In genomic region chr1:54547601-54548388, GRCh38 we compare ENCODE assay signal across 1 cellular context.
TF ChIP-seq lines count a peak whose summit lies in the region.

ACOT11 (plus strand) TSS chr1:54548228; CDS start chr1:54548310, 82 bp downstream.

TF ChIP-seq in IMR-90, 13 proteins besides CTCF, POLR2A, EP300 and RAD21 (continued from another document):
- TF ChIP-seq USF2 (IDR thresholded peaks at IDR 0.05; ENCODE audit: low read depth, low read length): no peak
- TF ChIP-seq CHD1 (IDR thresholded peaks at IDR 0.05; ENCODE audit: low read depth, low read length): no peak
- no peak for TF ChIP-seq MXI1 (IDR thresholded peaks at IDR 0.05; ENCODE audit: borderline replicate concordance, low read depth, low read length)
- no peak for TF ChIP-seq NFE2L2 (IDR thresholded peaks at IDR 0.05; ENCODE audit: low read depth, low read length)
- no peak for TF ChIP-seq CEBPB (IDR thresholded peaks at IDR 0.05; ENCODE audit: low read depth, low read length)
- TF ChIP-seq FOS (IDR thresholded peaks at IDR 0.05; ENCODE audit: low read depth, low read length): no peak
- no peak for TF ChIP-seq MAFK (IDR thresholded peaks at IDR 0.05; ENCODE audit: low read depth, low read length)
TF ChIP-seq in IMR-90: peak in this region for 2.
